Comparison of ENCODE assay signal across 1 cellular context in the genomic region with DNA sequence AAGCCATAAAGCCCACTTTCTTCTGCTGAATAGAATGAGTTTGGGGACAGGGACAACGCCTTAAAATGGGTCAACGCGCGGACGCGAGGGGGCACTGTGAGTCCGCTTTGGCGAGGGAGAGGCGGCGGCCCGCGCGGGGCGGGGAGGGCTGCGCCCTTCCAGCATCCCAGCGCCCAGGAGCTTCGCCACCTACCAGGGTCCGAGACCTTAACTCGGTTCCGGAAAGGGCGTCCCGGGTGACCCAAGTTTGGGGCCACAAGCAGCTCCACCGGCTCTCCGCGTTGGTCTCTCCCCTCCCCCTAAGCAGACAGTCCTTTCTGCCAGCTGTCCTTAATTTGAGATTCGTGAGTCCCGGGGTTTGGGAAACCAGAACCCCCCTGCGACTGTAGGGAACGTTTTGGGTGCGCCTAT.
TF ChIP-seq lines count a peak whose summit lies in the region.

No MANE protein-coding gene starts in this region.

TF ChIP-seq in SK-N-SH treated with all-trans-retinoic acid at 6 μM for 48 hours, 23 proteins besides CTCF, POLR2A, EP300 and RAD21 (continued from another document):
- TF ChIP-seq, protein P1, sequence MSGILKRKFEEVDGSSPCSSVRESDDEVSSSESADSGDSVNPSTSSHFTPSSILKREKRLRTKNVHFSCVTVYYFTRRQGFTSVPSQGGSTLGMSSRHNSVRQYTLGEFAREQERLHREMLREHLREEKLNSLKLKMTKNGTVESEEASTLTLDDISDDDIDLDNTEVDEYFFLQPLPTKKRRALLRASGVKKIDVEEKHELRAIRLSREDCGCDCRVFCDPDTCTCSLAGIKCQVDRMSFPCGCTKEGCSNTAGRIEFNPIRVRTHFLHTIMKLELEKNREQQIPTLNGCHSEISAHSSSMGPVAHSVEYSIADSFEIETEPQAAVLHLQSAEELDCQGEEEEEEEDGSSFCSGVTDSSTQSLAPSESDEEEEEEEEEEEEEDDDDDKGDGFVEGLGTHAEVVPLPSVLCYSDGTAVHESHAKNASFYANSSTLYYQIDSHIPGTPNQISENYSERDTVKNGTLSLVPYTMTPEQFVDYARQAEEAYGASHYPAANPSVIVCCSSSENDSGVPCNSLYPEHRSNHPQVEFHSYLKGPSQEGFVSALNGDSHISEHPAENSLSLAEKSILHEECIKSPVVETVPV (CRISPR knock-in tag; IDR thresholded peaks at IDR 0.05) = no peak
- no peak for TF ChIP-seq ZNF565 (CRISPR knock-in tag; conservative IDR thresholded peaks at IDR 0.05; ENCODE audit: low read depth)
- TF ChIP-seq PPARA (CRISPR knock-in tag; IDR thresholded peaks at IDR 0.05; ENCODE audit: borderline replicate concordance) = no peak
- TF ChIP-seq ZFP30 (CRISPR knock-in tag; IDR thresholded peaks at IDR 0.05) = no peak
- no peak for TF ChIP-seq OSR1 (CRISPR knock-in tag; IDR thresholded peaks at IDR 0.05)
- TF ChIP-seq, protein P2, sequence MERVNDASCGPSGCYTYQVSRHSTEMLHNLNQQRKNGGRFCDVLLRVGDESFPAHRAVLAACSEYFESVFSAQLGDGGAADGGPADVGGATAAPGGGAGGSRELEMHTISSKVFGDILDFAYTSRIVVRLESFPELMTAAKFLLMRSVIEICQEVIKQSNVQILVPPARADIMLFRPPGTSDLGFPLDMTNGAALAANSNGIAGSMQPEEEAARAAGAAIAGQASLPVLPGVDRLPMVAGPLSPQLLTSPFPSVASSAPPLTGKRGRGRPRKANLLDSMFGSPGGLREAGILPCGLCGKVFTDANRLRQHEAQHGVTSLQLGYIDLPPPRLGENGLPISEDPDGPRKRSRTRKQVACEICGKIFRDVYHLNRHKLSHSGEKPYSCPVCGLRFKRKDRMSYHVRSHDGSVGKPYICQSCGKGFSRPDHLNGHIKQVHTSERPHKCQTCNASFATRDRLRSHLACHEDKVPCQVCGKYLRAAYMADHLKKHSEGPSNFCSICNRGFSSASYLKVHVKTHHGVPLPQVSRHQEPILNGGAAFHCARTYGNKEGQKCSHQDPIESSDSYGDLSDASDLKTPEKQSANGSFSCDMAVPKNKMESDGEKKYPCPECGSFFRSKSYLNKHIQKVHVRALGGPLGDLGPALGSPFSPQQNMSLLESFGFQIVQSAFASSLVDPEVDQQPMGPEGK (CRISPR knock-in tag; IDR thresholded peaks at IDR 0.05; ENCODE audit: borderline replicate concordance) = no peak
- no peak for TF ChIP-seq ZNF8 (CRISPR knock-in tag; IDR thresholded peaks at IDR 0.05)
TF ChIP-seq in SK-N-SH treated with all-trans-retinoic acid at 6 μM for 48 hours: peak in this region for 0.
